ENCODE assay signal across 26 cellular contexts in genomic region chr6:29796026-29796425, GRCh38. TPM values are rescaled to one million over a fixed set of nuclear protein-coding genes. Genes with fewer than 3 reads are reported as not detected.
DNase-seq lines count a peak whose midpoint lies in the region; ATAC-seq, FAIRE-seq and TF ChIP-seq lines count a peak whose summit lies in the region.
"Had no signal": no experiment of that assay in that cellular context is flagged by ENCODE, and none has a peak within 500 bp of the region (broad histone marks: within the 10 kb centered on the region; RNA-seq: fewer than 3 reads in every experiment).

No MANE protein-coding gene starts in this region.

- dilution Hi-C loops in endothelial cell of umbilical vein (cut with MboI; ENCODE audit: extremely low pct_ligation_motif_present, low sequenced_read_pairs) = loop anchor here (10.0 kb wide), 1 partner anchor 159 kb away; no protein-coding TSS in a partner anchor
- dilution Hi-C loops in keratinocyte (cut with MboI; ENCODE audit: extremely low pct_ligation_motif_present, low sequenced_read_pairs) = no loop called here

- no peaks in the 10 kb centered on the region; the same call in 2 of the 3 replicates for H3K36me3 Mint-ChIP-seq in GM23338 (ENCODE audit: low read depth)
- H3K36me3 Mint-ChIP-seq: CD4-positive, CD25-positive, alpha-beta regulatory T cell had no signal

- H3K4me1 Mint-ChIP-seq in GM23338 = peaks cover 7% of the 10 kb centered on the region

- FAIRE-seq in endothelial cell of umbilical vein (lab: Jason Lieb, UNC) (peak; percentile 26), keratinocyte (lab: Jason Lieb, UNC) (no peak)
- FAIRE-seq: D721Med, GM12891, GM18507, H54 had no signal

- peaks cover 27% of the 10 kb centered on the region for H3K27me3 Mint-ChIP-seq in GM23338 (ENCODE audit: insufficient read depth, low read depth, poor library complexity)

- POLR2A ChIA-PET in endothelial cell of umbilical vein (lab: Charles Lee) = no interaction called here

- H3K79me2 ChIP-seq in endothelial cell of umbilical vein (ENCODE audit: control insufficient read depth, insufficient read depth, low read length) = no peaks in the 10 kb centered on the region
- H3K79me2 ChIP-seq in keratinocyte (ENCODE audit: control insufficient read depth, insufficient read depth, low read length) = peaks cover 7% of the 10 kb centered on the region
- no peaks in the 10 kb centered on the region for H3K79me2 ChIP-seq in GM23338 (replicated peaks; ENCODE audit: insufficient read depth)

- H3K4me3 ChIP-seq in endothelial cell of umbilical vein (replicated peaks in 1 of 3; ENCODE audit: insufficient read depth in 1 of 3, low read depth in 1 of 3, low read length in 3 of 3) (no peak overlapping the region), keratinocyte (ENCODE audit: control insufficient read depth in 2 of 3, extremely low read depth in 1 of 3, insufficient read depth in 2 of 3, low read depth in 1 of 3, low read length in 3 of 3) (no peak overlapping the region), GM23338 (no peak overlapping the region)
- H3K4me3 ChIP-seq: BLaER1, HAP-1 had no signal

- ATAC-seq in GM23338 = no peak
- ATAC-seq: CD8-positive, alpha-beta T cell had no signal

- no peak for TF ChIP-seq CTCF in endothelial cell of umbilical vein (IDR thresholded peaks at IDR 0.05; ENCODE audit: extremely low read depth in 1 of 2, insufficient read depth in 1 of 2, low read depth in 1 of 2, low read length in 2 of 2)
- no peak for TF ChIP-seq CTCF in keratinocyte (optimal IDR thresholded peaks at IDR 0.05 in 1 of 3, IDR thresholded peaks at IDR 0.05 in 1 of 3, conservative IDR thresholded peaks at IDR 0.05 in 1 of 3; ENCODE audit: extremely low read depth in 1 of 3, insufficient read depth in 2 of 3, low read length in 3 of 3)
- TF ChIP-seq CTCF in GM23338 (conservative IDR thresholded peaks at IDR 0.05; ENCODE audit: low read depth in 2 of 2) = no peak

- H3K9me1 ChIP-seq in endothelial cell of umbilical vein (replicated peaks; ENCODE audit: control insufficient read depth, extremely low read depth, insufficient read depth, low read length) = no peaks in the 10 kb centered on the region
- no peaks in the 10 kb centered on the region for H3K9me1 ChIP-seq in keratinocyte (ENCODE audit: control insufficient read depth, extremely low read depth, insufficient read depth, low read length)

- no peak overlapping the region for H2AFZ ChIP-seq in endothelial cell of umbilical vein (ENCODE audit: low read depth, low read length)
- H2AFZ ChIP-seq in keratinocyte (ENCODE audit: control insufficient read depth, low read length) = no peak overlapping the region
- H2AFZ ChIP-seq in GM23338 = no peak overlapping the region

- no peaks in the 10 kb centered on the region for H3K9me3 Mint-ChIP-seq in GM23338
- H3K9me3 Mint-ChIP-seq: CD8-positive, alpha-beta T cell; HFFc6 had no signal

- H3K4me1 ChIP-seq in endothelial cell of umbilical vein (ENCODE audit: control insufficient read depth, extremely low read depth, insufficient read depth, low read length) (no peaks in the 10 kb centered on the region), keratinocyte (ENCODE audit: control insufficient read depth, extremely low read depth, insufficient read depth, low read length) (peaks cover 19% of the 10 kb centered on the region), GM23338 (ENCODE audit: insufficient read depth) (peaks cover 4% of the 10 kb centered on the region)
- H3K4me1 ChIP-seq: BLaER1, HAP-1 had no signal

- no peaks in the 10 kb centered on the region for H3K9me2 ChIP-seq in GM23338 (ENCODE audit: insufficient read depth)

- H3K4me3 Mint-ChIP-seq in GM23338 = no peak overlapping the region
- H3K4me3 Mint-ChIP-seq: B cell; CD8-positive, alpha-beta T cell; HFFc6 had no signal

- in situ Hi-C loops in SK-MEL-5 (cut with HindIII; ENCODE audit: low pct_unique_long_range_greater_than_20kb, low sequenced_read_pairs) = no loop called here

- H3K4me2 ChIP-seq in endothelial cell of umbilical vein (ENCODE audit: insufficient read depth, low read length) (no peak overlapping the region), keratinocyte (ENCODE audit: control insufficient read depth, extremely low read depth, insufficient read depth, low read depth, low read length) (no peak overlapping the region), GM23338 (no peak overlapping the region)
- H3K4me2 ChIP-seq: BLaER1 had no signal

- H3F3A ChIP-seq in GM23338 (replicated peaks; ENCODE audit: low read depth) = no peaks in the 10 kb centered on the region

- H3K27me3 ChIP-seq in endothelial cell of umbilical vein (ENCODE audit: control insufficient read depth in 2 of 2, insufficient read depth in 2 of 2, low read length in 2 of 2) (peaks cover 25 to 47% of the 10 kb centered on the region in 2 experiments), keratinocyte (ENCODE audit: control insufficient read depth, extremely low read depth, insufficient read depth, low read length) (no peaks in the 10 kb centered on the region), GM23338 (ENCODE audit: insufficient read depth) (peaks cover 36% of the 10 kb centered on the region)

- no peaks in the 10 kb centered on the region for H3K36me3 ChIP-seq in endothelial cell of umbilical vein (ENCODE audit: control insufficient read depth in 2 of 2, extremely low read depth in 1 of 2, insufficient read depth in 2 of 2, low read length in 2 of 2)
- peaks cover 0 to 2% of the 10 kb centered on the region in 2 experiments for H3K36me3 ChIP-seq in keratinocyte (ENCODE audit: control insufficient read depth in 2 of 2, extremely low read depth in 1 of 2, insufficient read depth in 2 of 2, low read length in 2 of 2)
- no peaks in the 10 kb centered on the region for H3K36me3 ChIP-seq in GM23338 (ENCODE audit: insufficient read depth)
- H3K36me3 ChIP-seq: BLaER1, HAP-1 had no signal

- no peaks in the 10 kb centered on the region for H3K9me3 ChIP-seq in endothelial cell of umbilical vein (replicated peaks; ENCODE audit: control insufficient read depth, insufficient read depth, low read length)
- H3K9me3 ChIP-seq in keratinocyte (ENCODE audit: control insufficient read depth, low read depth, low read length) = no peaks in the 10 kb centered on the region
- H3K9me3 ChIP-seq: HAP-1 had no signal

- H3K9ac ChIP-seq in endothelial cell of umbilical vein (replicated peaks; ENCODE audit: extremely low read depth, insufficient read depth, low read length) = no peak overlapping the region
- H3K9ac ChIP-seq in keratinocyte (ENCODE audit: control insufficient read depth, extremely low read depth, insufficient read depth, low read length) = no peak overlapping the region
- H3K9ac ChIP-seq: BLaER1 had no signal

- no peak for TF ChIP-seq POLR2A in endothelial cell of umbilical vein (IDR thresholded peaks at IDR 0.05; ENCODE audit: low read depth, low read length)

- H3K27ac Mint-ChIP-seq in GM23338 = no peak overlapping the region
- H3K27ac Mint-ChIP-seq: B cell; CD4-positive, CD25-positive, alpha-beta regulatory T cell; CD8-positive, alpha-beta T cell had no signal

- BruUV-seq in endothelial cell of umbilical vein (replicated peaks; lab: Mats Ljungman, UMichigan) = no TSS peak

- H3K27ac ChIP-seq in endothelial cell of umbilical vein (ENCODE audit: insufficient read depth, low read depth, low read length) (no peak overlapping the region), keratinocyte (ENCODE audit: control insufficient read depth, insufficient read depth, low read length) (peak overlapping the region; percentile 79), GM23338 (ENCODE audit: low read depth) (no peak overlapping the region)
- H3K27ac ChIP-seq: BLaER1, C4-2B had no signal

- no peaks in the 10 kb centered on the region for H4K20me1 ChIP-seq in endothelial cell of umbilical vein (replicated peaks; ENCODE audit: control insufficient read depth, extremely low read depth, insufficient read depth, low read length)
- no peaks in the 10 kb centered on the region for H4K20me1 ChIP-seq in keratinocyte (ENCODE audit: control insufficient read depth, extremely low read depth, insufficient read depth, low read length)
- H4K20me1 ChIP-seq in GM23338 (replicated peaks; ENCODE audit: insufficient read depth) = no peaks in the 10 kb centered on the region
- H4K20me1 ChIP-seq: BLaER1 had no signal

- CTCF ChIA-PET in endothelial cell of umbilical vein (lab: Charles Lee) = no interaction called here

- DNase-seq in SK-MEL-5 (ENCODE audit: low read depth, low spot score) = peak; percentile 70
- no peak for DNase-seq in endothelial cell of umbilical vein (ENCODE audit: low read depth, low spot score)
- no peak for DNase-seq in keratinocyte (ENCODE audit: low read depth, low spot score)
- peak; percentile 19 for DNase-seq in retina
- DNase-seq in hypothalamus (lab: John Stamatoyannopoulos, UW) = no peak
- DNase-seq in GM23338 (ENCODE audit: low spot score) = no peak
- no peak for DNase-seq in AML-193 (lab: John Stamatoyannopoulos, UW)
- no peak for DNase-seq in SKM-1 (lab: John Stamatoyannopoulos, UW; ENCODE audit: unreplicated experiment)
- DNase-seq: CD4-positive, CD25-positive, alpha-beta regulatory T cell; CD8-positive, alpha-beta T cell; DMS 273 treated with DMSO at 0.1 percent for 48 hours; DMS79; EL; GDM1; GOT3; HFFc6 had no signal

- intact Hi-C loops in endothelial cell of umbilical vein (cut with micrococcal nuclease) = no loop called here

RNA-seq across cellular contexts. Expression of gene HLA-G, which starts 31.6 kb away (rescaled TPM):
- 0.32 and 0.37 TPM in 2 replicates for total RNA-seq in SK-MEL-5 (2014; rRNA removed; shearing (Covaris generic))
- polyA plus RNA-seq in SK-MEL-5 (2015; cell fraction: cytosol; rRNA removed) = 0.11 and 0.54 TPM in 2 replicates
- polyA plus RNA-seq in SK-MEL-5 (2015; cell fraction: nucleus; rRNA removed) = 1.0 TPM in 1 of 2 replicates, not detected in the other
- 0.24 TPM in 1 of 2 replicates, not detected in the other for total RNA-seq in endothelial cell of umbilical vein
- polyA plus RNA-seq in endothelial cell of umbilical vein = not detected in 2 replicates
- polyA plus RNA-seq in endothelial cell of umbilical vein (2011; cell fraction: cytosol; rRNA removed) = not detected in 2 replicates
- polyA plus RNA-seq in endothelial cell of umbilical vein (2011; cell fraction: nucleus; rRNA removed) = not detected in 2 replicates
- not detected in 2 replicates for polyA plus RNA-seq in endothelial cell of umbilical vein (2012)
- not detected in 2 replicates for polyA minus RNA-seq in endothelial cell of umbilical vein
- polyA minus RNA-seq in endothelial cell of umbilical vein (2011; cell fraction: cytosol; rRNA and poly(A)+ RNA removed) = not detected
- polyA minus RNA-seq in endothelial cell of umbilical vein (2011; cell fraction: nucleus; rRNA and poly(A)+ RNA removed) = not detected in 2 replicates
- polyA plus RNA-seq in keratinocyte = 0.84 to 1.9 TPM (median 0.89 TPM) in 3 replicates
- 9.7 TPM for polyA plus RNA-seq in keratinocyte (2011; ENCODE audit: low read depth)
- polyA plus RNA-seq in keratinocyte (2011; cell fraction: cytosol; rRNA removed) = 0.65 and 0.68 TPM in 2 replicates
- polyA plus RNA-seq in keratinocyte (2011; cell fraction: nucleus; rRNA removed) = 2.3 and 3.8 TPM in 2 replicates
- polyA plus RNA-seq in keratinocyte (2012; ENCODE audit: low replicate concordance) = 1.0 and 10.0 TPM in 2 replicates
- 0.10 to 1.7 TPM in 2 of 3 replicates, not detected in the other for polyA minus RNA-seq in keratinocyte
- polyA minus RNA-seq in keratinocyte (2011; cell fraction: cytosol; rRNA and poly(A)+ RNA removed) = not detected
- polyA minus RNA-seq in keratinocyte (2011; cell fraction: nucleus; rRNA and poly(A)+ RNA removed) = 0.70 and 0.74 TPM in 2 replicates
- 1.5 and 2.8 TPM in 2 replicates for total RNA-seq in GM23338 (2014; rRNA removed; shearing (Covaris generic))
- polyA plus RNA-seq in GM23338 (2016; fragmentation: Nextera tagmentation; extraction: Ambion mirVana) = 2.5 and 2.6 TPM in 2 replicates
- total RNA-seq: A172, A673 had no signal

Comparison
In these comparisons a context has a peak if more than half of its experiments do, and no peak if none do; other contexts are left out.
1. DNase-seq: peak in SK-MEL-5 (single experiment) and retina (single experiment); none in endothelial cell of umbilical vein (single experiment), keratinocyte (single experiment), hypothalamus (0 of 51), GM23338 (single experiment), AML-193 (0 of 2) and SKM-1 (single experiment).